ENCODE assay signal across 20 cellular contexts in genomic region chr6:167115054-167115453, GRCh38. TPM values are rescaled to one million over a fixed set of nuclear protein-coding genes. Genes with fewer than 3 reads are reported as not detected.
DNase-seq lines count a peak whose midpoint lies in the region; ATAC-seq, FAIRE-seq and TF ChIP-seq lines count a peak whose summit lies in the region.
"Had no signal": no experiment of that assay in that cellular context is flagged by ENCODE, and none has a peak within 500 bp of the region (broad histone marks: within the 10 kb centered on the region; RNA-seq: fewer than 3 reads in every experiment).

No MANE protein-coding gene starts in this region.

- H3K79me2 ChIP-seq in MM.1S (ENCODE audit: low read length): no peaks in the 10 kb centered on the region

- H3K9me3 Mint-ChIP-seq in activated naive CD8-positive, alpha-beta T cell treated with anti-CD3 and anti-CD28 coated beads, Interleukin-2, amount 50 U/mL, for 24 hours: no peaks in the 10 kb centered on the region
- no peaks in the 10 kb centered on the region for H3K9me3 Mint-ChIP-seq in activated naive CD8-positive, alpha-beta T cell treated with anti-CD3 and anti-CD28 coated beads for 36 hours
- H3K9me3 Mint-ChIP-seq in activated B cell treated with CpG ODN at 0.5 μM for 24 hours: no peaks in the 10 kb centered on the region
- H3K9me3 Mint-ChIP-seq in stimulated activated effector memory CD8-positive, alpha-beta T cell treated with anti-CD3 and anti-CD28 coated beads, Interleukin-12 subunit alpha, Interleukin-12 subunit beta, amount 100 ng/mL, for 72 hours: no peaks in the 10 kb centered on the region
- H3K9me3 Mint-ChIP-seq: activated T-helper 1 cell treated with anti-CD3 and anti-CD28 coated beads, Interleukin-12 subunit alpha, Interleukin-12 subunit beta, Interleukin-2, Interleukin-4 antibody, amounts not matched to agents 30 ng/mL and 10 ng/mL and 1 ng/mL, durations not matched to agents 14 hours and 24 hours and 36 hours; immature natural killer cell; neural crest cell had no signal

- H3K4me2 ChIP-seq in MM.1S (ENCODE audit: low read depth, low read length): no peak overlapping the region

- no peaks in the 10 kb centered on the region for H3K9me2 ChIP-seq in MM.1S (replicated peaks; ENCODE audit: insufficient read depth, low read length)

- peaks cover 67% of the 10 kb centered on the region for H3K4me1 Mint-ChIP-seq in activated naive CD8-positive, alpha-beta T cell treated with anti-CD3 and anti-CD28 coated beads, Interleukin-2, amount 50 U/mL, for 24 hours
- peaks cover 25% of the 10 kb centered on the region for H3K4me1 Mint-ChIP-seq in activated naive CD8-positive, alpha-beta T cell treated with anti-CD3 and anti-CD28 coated beads for 36 hours
- peaks cover 96% of the 10 kb centered on the region for H3K4me1 Mint-ChIP-seq in activated B cell treated with CpG ODN at 0.5 μM for 24 hours
- peaks cover 90% of the 10 kb centered on the region for H3K4me1 Mint-ChIP-seq in stimulated activated effector memory CD8-positive, alpha-beta T cell treated with anti-CD3 and anti-CD28 coated beads, Interleukin-12 subunit alpha, Interleukin-12 subunit beta, amount 100 ng/mL, for 72 hours

- CTCF ChIA-PET in activated B cell treated with CpG ODN at 0.5 μM for 24 hours (lab: Charles Lee): interaction anchor here (2.6 to 2.8 kb wide), 4 partner anchors 17 to 67 kb away, joined by 8 to 18 read pairs (median 12); no protein-coding TSS in a partner anchor

- no peaks in the 10 kb centered on the region for H3K27me3 ChIP-seq in MM.1S (replicated peaks; ENCODE audit: insufficient read depth, low read length)
- H3K27me3 ChIP-seq: right atrium auricular region had no signal

- no peaks in the 10 kb centered on the region for H4K20me1 ChIP-seq in MM.1S (ENCODE audit: insufficient read depth, low read length)

- no peaks in the 10 kb centered on the region for H3K36me3 Mint-ChIP-seq in activated naive CD8-positive, alpha-beta T cell treated with anti-CD3 and anti-CD28 coated beads, Interleukin-2, amount 50 U/mL, for 24 hours (ENCODE audit: low read depth)
- no peaks in the 10 kb centered on the region for H3K36me3 Mint-ChIP-seq in activated naive CD8-positive, alpha-beta T cell treated with anti-CD3 and anti-CD28 coated beads for 36 hours
- H3K36me3 Mint-ChIP-seq in activated B cell treated with CpG ODN at 0.5 μM for 24 hours (ENCODE audit: low read depth): no peaks in the 10 kb centered on the region
- H3K36me3 Mint-ChIP-seq in stimulated activated effector memory CD8-positive, alpha-beta T cell treated with anti-CD3 and anti-CD28 coated beads, Interleukin-12 subunit alpha, Interleukin-12 subunit beta, amount 100 ng/mL, for 72 hours: peaks cover 69% of the 10 kb centered on the region

- no peaks in the 10 kb centered on the region for H3K27me3 Mint-ChIP-seq in activated naive CD8-positive, alpha-beta T cell treated with anti-CD3 and anti-CD28 coated beads, Interleukin-2, amount 50 U/mL, for 24 hours
- H3K27me3 Mint-ChIP-seq in activated naive CD8-positive, alpha-beta T cell treated with anti-CD3 and anti-CD28 coated beads for 36 hours: no peaks in the 10 kb centered on the region
- H3K27me3 Mint-ChIP-seq in activated B cell treated with CpG ODN at 0.5 μM for 24 hours: no peaks in the 10 kb centered on the region

- DNase-seq in activated naive CD8-positive, alpha-beta T cell treated with anti-CD3 and anti-CD28 coated beads, Interleukin-2, amount 50 U/mL, for 24 hours: no peak
- DNase-seq in activated naive CD8-positive, alpha-beta T cell treated with anti-CD3 and anti-CD28 coated beads for 36 hours: no peak
- no peak for DNase-seq in GM18507 (ENCODE audit: extremely low spot score, insufficient read length, low read depth)
- DNase-seq in activated B cell treated with CpG ODN at 0.5 μM for 24 hours: peak; percentile 27
- DNase-seq in stimulated activated effector memory CD8-positive, alpha-beta T cell treated with anti-CD3 and anti-CD28 coated beads, Interleukin-12 subunit alpha, Interleukin-12 subunit beta, amount 100 ng/mL, for 72 hours (ENCODE audit: low spot score in 2 of 2): no peak
- no peak for DNase-seq in MM.1S
- DNase-seq: DMS153, immature natural killer cell, mammary epithelial cell, NCI-H187 treated with DMSO at 0.1 percent for 48 hours, NCI-H69 had no signal

- H3K9me3 ChIP-seq in MM.1S (replicated peaks; ENCODE audit: insufficient read depth, low read length): no peaks in the 10 kb centered on the region
- H3K9me3 ChIP-seq: right atrium auricular region, tibial nerve had no signal

- H3K9ac ChIP-seq in MM.1S (ENCODE audit: low read length): no peak overlapping the region

- H3K27ac ChIP-seq in MM.1S (ENCODE audit: low read length): no peak overlapping the region
- H3K27ac ChIP-seq: right atrium auricular region had no signal

- peak overlapping the region; percentile 3 for H3K4me3 Mint-ChIP-seq in activated naive CD8-positive, alpha-beta T cell treated with anti-CD3 and anti-CD28 coated beads, Interleukin-2, amount 50 U/mL, for 24 hours
- no peak overlapping the region for H3K4me3 Mint-ChIP-seq in activated naive CD8-positive, alpha-beta T cell treated with anti-CD3 and anti-CD28 coated beads for 36 hours
- H3K4me3 Mint-ChIP-seq in activated B cell treated with CpG ODN at 0.5 μM for 24 hours: peak overlapping the region; percentile 84
- peak overlapping the region; percentile 87 for H3K4me3 Mint-ChIP-seq in stimulated activated effector memory CD8-positive, alpha-beta T cell treated with anti-CD3 and anti-CD28 coated beads, Interleukin-12 subunit alpha, Interleukin-12 subunit beta, amount 100 ng/mL, for 72 hours
- H3K4me3 Mint-ChIP-seq: activated T-helper 1 cell treated with anti-CD3 and anti-CD28 coated beads, Interleukin-12 subunit alpha, Interleukin-12 subunit beta, Interleukin-2, Interleukin-4 antibody, amounts not matched to agents 30 ng/mL and 10 ng/mL and 1 ng/mL, durations not matched to agents 14 hours and 24 hours and 36 hours; immature natural killer cell; neural crest cell had no signal

- H3K36me3 ChIP-seq in MM.1S (replicated peaks; ENCODE audit: insufficient read depth, low read length): no peaks in the 10 kb centered on the region
- H3K36me3 ChIP-seq: right atrium auricular region, tibial nerve had no signal

- no peak overlapping the region for H2AFZ ChIP-seq in MM.1S (ENCODE audit: low read length)

- no peak overlapping the region for H3K4me3 ChIP-seq in MM.1S (ENCODE audit: low read length)
- H3K4me3 ChIP-seq: right atrium auricular region, tibial nerve had no signal

- POLR2A ChIA-PET in activated B cell treated with CpG ODN at 0.5 μM for 24 hours (lab: Charles Lee): interaction anchor here (0.7 to 19.6 kb wide), 6 partner anchors 11 to 68 kb away, joined by 4 to 688 read pairs (median 46); partner anchors contain the start of gene CCR6

- H3F3A ChIP-seq in MM.1S (ENCODE audit: insufficient read depth, low read length): no peaks in the 10 kb centered on the region

- no peak for ATAC-seq in activated naive CD8-positive, alpha-beta T cell treated with anti-CD3 and anti-CD28 coated beads, Interleukin-2, amount 50 U/mL, for 24 hours
- ATAC-seq in activated B cell treated with CpG ODN at 0.5 μM for 24 hours (ENCODE audit: low read depth): no peak
- ATAC-seq in stimulated activated effector memory CD8-positive, alpha-beta T cell treated with anti-CD3 and anti-CD28 coated beads, Interleukin-12 subunit alpha, Interleukin-12 subunit beta, amount 100 ng/mL, for 72 hours: peak; percentile 1
- ATAC-seq in GM19023 (IDR thresholded peaks at IDR 0.05; ENCODE audit: unreplicated experiment): no peak
- ATAC-seq in HG03196 (IDR thresholded peaks at IDR 0.05; ENCODE audit: unreplicated experiment): no peak

- peak overlapping the region; percentile 76 for H3K27ac Mint-ChIP-seq in activated naive CD8-positive, alpha-beta T cell treated with anti-CD3 and anti-CD28 coated beads, Interleukin-2, amount 50 U/mL, for 24 hours
- H3K27ac Mint-ChIP-seq in activated naive CD8-positive, alpha-beta T cell treated with anti-CD3 and anti-CD28 coated beads for 36 hours: no peak overlapping the region
- H3K27ac Mint-ChIP-seq in activated B cell treated with CpG ODN at 0.5 μM for 24 hours: peak overlapping the region; percentile 94
- H3K27ac Mint-ChIP-seq in stimulated activated effector memory CD8-positive, alpha-beta T cell treated with anti-CD3 and anti-CD28 coated beads, Interleukin-12 subunit alpha, Interleukin-12 subunit beta, amount 100 ng/mL, for 72 hours: peak overlapping the region; percentile 95
- H3K27ac Mint-ChIP-seq: activated T-helper 1 cell treated with anti-CD3 and anti-CD28 coated beads, Interleukin-12 subunit alpha, Interleukin-12 subunit beta, Interleukin-2, Interleukin-4 antibody, amounts not matched to agents 30 ng/mL and 10 ng/mL and 1 ng/mL, durations not matched to agents 14 hours and 24 hours and 36 hours; immature natural killer cell had no signal

- TF ChIP-seq CTCF in activated B cell treated with CpG ODN at 0.5 μM for 24 hours (IDR thresholded peaks at IDR 0.05) (no peak), MM.1S (IDR thresholded peaks at IDR 0.05; ENCODE audit: low read length) (no peak)

- H3K4me1 ChIP-seq in MM.1S (ENCODE audit: low read length): peaks cover 20% of the 10 kb centered on the region; the same call in 1 of the 2 replicates
- H3K4me1 ChIP-seq: right atrium auricular region had no signal

- intact Hi-C loops in activated B cell treated with CpG ODN at 0.5 μM for 24 hours (cut with micrococcal nuclease): loop anchor here (2.0 kb wide), 1 partner anchor 16 kb away; no protein-coding TSS in a partner anchor

- peak; percentile 5 for FAIRE-seq in GM18507 (lab: Jason Lieb, UNC)

RNA-seq across cellular contexts. Expression of gene CCR6, which starts 7.8 kb away (rescaled TPM):
- under 1 TPM in 1 of 2 experiments, not detected in 1; 0.44 TPM for total RNA-seq in activated naive CD8-positive, alpha-beta T cell treated with anti-CD3 and anti-CD28 coated beads for 36 hours
- total RNA-seq in activated B cell treated with CpG ODN at 0.5 μM for 24 hours: 26.2 and 28.9 TPM in 2 replicates
- total RNA-seq: activated T-helper 1 cell treated with anti-CD3 and anti-CD28 coated beads, Interleukin-12 subunit alpha, Interleukin-12 subunit beta, Interleukin-2, Interleukin-4 antibody, amounts not matched to agents 30 ng/mL and 10 ng/mL and 1 ng/mL, durations not matched to agents 14 hours and 24 hours and 36 hours; cerebellum; mammary epithelial cell; neural crest cell; RPMI7951; tibial nerve had no signal

RNA-seq across cellular contexts. Expression of gene GPR31, which starts 42.7 kb away (rescaled TPM):
- not detected for total RNA-seq in activated naive CD8-positive, alpha-beta T cell treated with anti-CD3 and anti-CD28 coated beads for 36 hours
- total RNA-seq in activated B cell treated with CpG ODN at 0.5 μM for 24 hours: not detected in 2 replicates
- total RNA-seq: activated T-helper 1 cell treated with anti-CD3 and anti-CD28 coated beads, Interleukin-12 subunit alpha, Interleukin-12 subunit beta, Interleukin-2, Interleukin-4 antibody, amounts not matched to agents 30 ng/mL and 10 ng/mL and 1 ng/mL, durations not matched to agents 14 hours and 24 hours and 36 hours; cerebellum; mammary epithelial cell; neural crest cell; right atrium auricular region; RPMI7951; T-helper 1 cell treated with Interleukin-12 subunit alpha and Interleukin-12 subunit beta and Interleukin-4 antibody, amounts not matched to agents 30 ng/mL and 1 ng/mL, for 36 hours; tibial nerve had no signal

Comparison
In these comparisons a context has a peak if more than half of its experiments do, and no peak if none do; other contexts are left out.
1. RNA of gene CCR6, which starts 7.8 kb away (total RNA-seq): 26.2 to 28.9 TPM in activated B cell treated with CpG ODN at 0.5 μM for 24 hours; 0.44 TPM in activated naive CD8-positive, alpha-beta T cell treated with anti-CD3 and anti-CD28 coated beads for 36 hours; every median in the first group is over 10 times any median in the second.